ENCODE assay signal across 8 cellular contexts in genomic region chr4:71026086-71026485, GRCh38. TPM values are rescaled to one million over a fixed set of nuclear protein-coding genes. Genes with fewer than 3 reads are reported as not detected.
DNase-seq lines count a peak whose midpoint lies in the region; ATAC-seq and TF ChIP-seq lines count a peak whose summit lies in the region.

No MANE protein-coding gene starts in this region.

- H3K27me3 ChIP-seq in right lobe of liver = no peaks in the 10 kb centered on the region

- peak; percentile 31 for DNase-seq in D341Med (ENCODE audit: low spot score)
- peak; percentile 11 for DNase-seq in HuH-7.5 (ENCODE audit: low spot score)
- peak; percentile 41 for DNase-seq in cerebellum (ENCODE audit: low spot score)
- no peak for DNase-seq in right lobe of liver
- DNase-seq in amygdala (lab: John Stamatoyannopoulos, UW) = no peak
- no peak for DNase-seq in stimulated activated CD4-positive, alpha-beta T cell treated with anti-CD3 and anti-CD28 coated beads, Interleukin-4, amount 100 ng/mL, for 1 hour
- DNase-seq in T-helper 9 cell = no peak

- TF ChIP-seq CTCF in right lobe of liver (IDR thresholded peaks at IDR 0.05) = no peak

- H3K4me1 ChIP-seq in right lobe of liver = peaks cover 0 to 12% (median 0%) of the 10 kb centered on the region in 4 donors

- H3K36me3 ChIP-seq in right lobe of liver = no peaks in the 10 kb centered on the region

- intact Hi-C loops in right lobe of liver (cut with DNase I) = no loop called here

- H3K9me3 ChIP-seq in right lobe of liver = no peaks in the 10 kb centered on the region

- WGBS in right lobe of liver (ENCODE audit: insufficient coverage, low coverage, low lambda C conversion rate, missing lambda C conversion rate) = 47% methylated on average over 2 of the region's 2 CpGs

- ATAC-seq in right lobe of liver (peak; percentile 78 to 91 (median 87)), GM21723 (IDR thresholded peaks at IDR 0.05; ENCODE audit: unreplicated experiment) (no peak)

- no peak for TF ChIP-seq POLR2A in right lobe of liver (IDR thresholded peaks at IDR 0.05)

- H3K27ac ChIP-seq in right lobe of liver = no peak overlapping the region

- no peak overlapping the region for H3K4me3 ChIP-seq in right lobe of liver

RNA-seq across cellular contexts. Expression of gene DCK, which starts 32.6 kb away (rescaled TPM):
- total RNA-seq in cerebellum (40.6 TPM), right lobe of liver (1 to 10 TPM; 1.9 to 7.2 (median 3.6) TPM)

Comparison
In these comparisons a context has a peak if more than half of its experiments do, and no peak if none do; other contexts are left out.
1. DNase-seq: peak in D341Med (single experiment), HuH-7.5 (single experiment) and cerebellum (single experiment); none in right lobe of liver (0 of 3), amygdala (0 of 56), stimulated activated CD4-positive, alpha-beta T cell treated with anti-CD3 and anti-CD28 coated beads, Interleukin-4, amount 100 ng/mL, for 1 hour (single experiment) and T-helper 9 cell (single experiment).